ENCODE assay signal across 26 cellular contexts in the genomic region with DNA sequence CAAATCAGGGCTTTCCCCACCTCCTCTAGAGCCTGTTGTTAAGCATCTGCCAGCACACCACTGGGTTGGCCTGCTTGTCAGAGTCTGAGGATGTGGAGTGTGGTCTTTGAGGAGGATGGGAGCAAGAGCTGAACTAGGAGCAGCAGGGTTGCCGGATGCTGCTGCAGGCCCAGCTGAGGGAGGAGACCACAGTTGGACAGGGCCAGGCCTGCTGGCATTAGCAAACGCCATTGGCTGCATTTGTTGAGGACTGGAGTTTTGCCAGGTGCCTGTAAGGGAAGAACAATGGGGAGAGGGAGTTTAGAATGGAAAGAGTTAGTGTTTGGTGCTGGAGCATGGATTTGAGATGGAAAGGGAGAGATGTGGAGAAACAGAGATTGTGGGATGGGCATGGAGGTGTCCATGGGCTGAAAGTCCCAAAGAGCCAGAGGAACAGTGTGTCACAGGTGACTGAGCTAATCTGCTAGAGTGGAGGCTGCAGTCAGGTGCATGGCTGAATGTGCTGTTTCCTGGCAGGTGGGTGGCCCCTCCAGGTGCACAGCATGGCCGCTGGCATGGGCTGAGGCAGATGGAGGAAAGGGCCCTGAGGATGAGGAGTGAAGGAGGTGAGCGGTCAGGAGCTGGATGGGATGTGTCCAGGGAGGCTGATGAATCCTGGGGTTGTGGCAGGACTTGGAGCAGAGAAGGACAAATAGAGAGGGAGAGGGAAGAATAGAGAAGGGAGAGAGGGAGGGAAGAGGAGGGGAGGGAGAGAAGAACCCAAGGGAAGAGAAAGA. TPM values are rescaled to one million over a fixed set of nuclear protein-coding genes. Genes with fewer than 3 reads are reported as not detected.
"Had no signal": no experiment of that assay in that cellular context is flagged by ENCODE, and none has a peak within 500 bp of the region (broad histone marks: within the 10 kb centered on the region; RNA-seq: fewer than 3 reads in every experiment).

No MANE protein-coding gene starts in this region.

- H3K4me2 ChIP-seq: smooth muscle cell had no signal

- H3K4me3 Mint-ChIP-seq: activated CD4-positive, alpha-beta memory T cell treated with anti-CD3 and anti-CD28 coated beads, Interleukin-2, amount 10 ng/mL, durations not matched to agents 7 days and 5 days; activated naive CD4-positive, alpha-beta T cell treated with anti-CD3 and anti-CD28 coated beads, Interleukin-2, amount 10 ng/mL, durations not matched to agents 7 days and 5 days; immature natural killer cell; naive thymus-derived CD4-positive, alpha-beta T cell had no signal

- H3K36me3 ChIP-seq: ascending aorta, ovary, right lobe of liver had no signal

- H3K4me1 ChIP-seq: ascending aorta, esophagus muscularis mucosa, left ventricle myocardium inferior, right lobe of liver, testis, upper lobe of left lung had no signal

- DNase-seq: activated CD4-positive, alpha-beta memory T cell treated with anti-CD3 and anti-CD28 coated beads, Interleukin-2, amount 10 ng/mL, durations not matched to agents 7 days and 5 days; activated CD4-positive, alpha-beta T cell treated with anti-CD3 and anti-CD28 coated beads for 48 hours; activated CD4-positive, CD25-positive, alpha-beta regulatory T cell; activated effector memory CD4-positive, alpha-beta T cell treated with Interleukin-2 at 50 U/mL for 16 hours; activated naive CD4-positive, alpha-beta T cell treated with anti-CD3 and anti-CD28 coated beads, Interleukin-2, amount 10 ng/mL, durations not matched to agents 7 days and 5 days; activated T-cell treated with anti-CD3 and anti-CD28 coated beads, Interleukin-2, amount 50 U/mL, for 48 hours; cerebellar nuclear complex; cortex of kidney; effector CD4-positive, alpha-beta T cell; immature natural killer cell; kidney glomerular epithelial cell; left ventricle myocardium inferior; mammary epithelial cell; mucosa of descending colon; naive thymus-derived CD4-positive, alpha-beta T cell; ovary; right lobe of liver; stimulated activated CD4-positive, alpha-beta T cell treated with anti-CD3 and anti-CD28 coated beads, Interleukin-4, amount 100 ng/mL, for 1 hour; T-helper 1 cell; T-helper 9 cell; testis had no signal

- H3K27me3 Mint-ChIP-seq: activated CD4-positive, alpha-beta memory T cell treated with anti-CD3 and anti-CD28 coated beads, Interleukin-2, amount 10 ng/mL, durations not matched to agents 7 days and 5 days had no signal

- H3K27ac Mint-ChIP-seq: activated CD4-positive, alpha-beta memory T cell treated with anti-CD3 and anti-CD28 coated beads, Interleukin-2, amount 10 ng/mL, durations not matched to agents 7 days and 5 days; activated naive CD4-positive, alpha-beta T cell treated with anti-CD3 and anti-CD28 coated beads, Interleukin-2, amount 10 ng/mL, durations not matched to agents 7 days and 5 days; immature natural killer cell had no signal

- H3K27ac ChIP-seq: ascending aorta, esophagus muscularis mucosa, left ventricle myocardium inferior, ovary, right lobe of liver, testis, upper lobe of left lung had no signal

- H3K4me3 ChIP-seq: ascending aorta, esophagus muscularis mucosa, left ventricle myocardium inferior, mucosa of descending colon, ovary, right lobe of liver, smooth muscle cell, testis, upper lobe of left lung had no signal

- H3K27me3 ChIP-seq: ascending aorta, esophagus muscularis mucosa, ovary, right lobe of liver, testis, upper lobe of left lung had no signal

- H3K9me3 ChIP-seq: ovary, right lobe of liver, testis had no signal

- H3K36me3 Mint-ChIP-seq: activated naive CD4-positive, alpha-beta T cell treated with anti-CD3 and anti-CD28 coated beads, Interleukin-2, amount 10 ng/mL, durations not matched to agents 7 days and 5 days had no signal

- H3K4me1 Mint-ChIP-seq: activated CD4-positive, alpha-beta memory T cell treated with anti-CD3 and anti-CD28 coated beads, Interleukin-2, amount 10 ng/mL, durations not matched to agents 7 days and 5 days; activated naive CD4-positive, alpha-beta T cell treated with anti-CD3 and anti-CD28 coated beads, Interleukin-2, amount 10 ng/mL, durations not matched to agents 7 days and 5 days; immature natural killer cell; naive thymus-derived CD4-positive, alpha-beta T cell had no signal

RNA-seq across cellular contexts. Expression of a gene that starts 40.7 kb away (rescaled TPM):
- total RNA-seq: activated CD4-positive, alpha-beta memory T cell treated with anti-CD3 and anti-CD28 coated beads, Interleukin-2, amount 10 ng/mL, durations not matched to agents 7 days and 5 days; ascending aorta; endothelial cell of umbilical vein; esophagus muscularis mucosa; right lobe of liver; smooth muscle cell; upper lobe of left lung had no signal
- polyA plus RNA-seq: endothelial cell of umbilical vein; immature natural killer cell; naive thymus-derived CD4-positive, alpha-beta T cell; smooth muscle cell had no signal
